23 cellular contexts compared by ENCODE assay signal in the genomic region with DNA sequence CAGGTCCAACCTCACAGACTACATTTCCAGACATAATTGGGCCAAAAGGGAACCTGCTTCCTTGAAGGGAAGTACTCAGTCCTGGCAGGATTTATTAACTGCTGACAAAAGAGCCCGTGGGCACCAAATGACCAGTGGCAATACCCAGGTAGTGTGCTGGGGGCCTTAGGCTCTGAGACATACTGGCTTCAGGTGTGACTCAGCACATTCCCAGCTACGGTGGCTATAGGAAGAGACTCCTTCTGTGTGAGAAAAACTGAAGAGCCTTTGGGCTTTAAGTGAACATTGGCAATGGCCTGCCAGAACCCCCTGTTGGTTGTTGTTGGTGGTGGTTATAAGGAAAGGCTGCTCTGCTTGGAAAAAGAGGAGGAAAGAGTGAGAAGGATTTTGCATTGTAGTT.
DNase-seq lines count a peak whose midpoint lies in the region; ATAC-seq and TF ChIP-seq lines count a peak whose summit lies in the region.
"Had no signal": no experiment of that assay in that cellular context is flagged by ENCODE, and none has a peak within 500 bp of the region (broad histone marks: within the 10 kb centered on the region; RNA-seq: fewer than 3 reads in every experiment).

No MANE protein-coding gene starts in this region.

- dilution Hi-C loops in mammary epithelial cell (cut with HindIII; ENCODE audit: low sequenced_read_pairs) = no loop called here

- H3K4me1 Mint-ChIP-seq in Calu3 (ENCODE audit: low read depth, unreplicated experiment) = peaks cover 27% of the 10 kb centered on the region
- H3K4me1 Mint-ChIP-seq: activated CD4-positive, alpha-beta memory T cell treated with anti-CD3 and anti-CD28 coated beads, Interleukin-2, amount 10 ng/mL, durations not matched to agents 7 days and 5 days had no signal

- no peak overlapping the region for H3K4me3 Mint-ChIP-seq in Calu3 (ENCODE audit: low read depth, unreplicated experiment)
- H3K4me3 Mint-ChIP-seq: activated CD4-positive, alpha-beta memory T cell treated with anti-CD3 and anti-CD28 coated beads, Interleukin-2, amount 10 ng/mL, durations not matched to agents 7 days and 5 days; activated naive CD8-positive, alpha-beta T cell; natural killer cell treated with Interleukin-12 subunit alpha and Interleukin-12 subunit beta and Interleukin-15 and Interleukin-18, amount 100 ng/mL, for 72 hours had no signal

- no peaks in the 10 kb centered on the region for H3K36me3 ChIP-seq in mammary epithelial cell (ENCODE audit: insufficient read depth, low read length)
- H3K36me3 ChIP-seq: ascending aorta, tibial artery had no signal

- intact Hi-C loops in Calu3 (cut with micrococcal nuclease; ENCODE audit: unreplicated experiment) = no loop called here
- intact Hi-C loops in mammary epithelial cell (cut with micrococcal nuclease) = no loop called here

- peak; percentile 15 for DNase-seq in Calu3
- peak; percentile 58 for DNase-seq in HT1080 (ENCODE audit: low read depth)
- DNase-seq in mammary epithelial cell = no peak
- peak; percentile 79 for DNase-seq in kidney tubule cell (ENCODE audit: low spot score)
- no peak for DNase-seq in DMS79 treated with DMSO at 0.1 percent for 48 hours (lab: John Stamatoyannopoulos, UW)
- DNase-seq in GM19238 (ENCODE audit: insufficient read length, low spot score) = no peak
- DNase-seq: activated CD4-positive, alpha-beta memory T cell treated with anti-CD3 and anti-CD28 coated beads, Interleukin-2, amount 10 ng/mL, durations not matched to agents 7 days and 5 days; activated CD4-positive, CD25-positive, alpha-beta regulatory T cell treated with anti-CD3 and anti-CD28 coated beads, Interleukin-2, amount 50 U/mL, for 72 hours; central memory CD4-positive, alpha-beta T cell; GOT3; NCI-H1417 treated with DMSO at 0.1 percent for 48 hours; NCI-H82; stimulated activated CD4-positive, alpha-beta T cell treated with anti-CD3 and anti-CD28 coated beads, Interleukin-1b, Interleukin-23, amount 100 ng/mL, for 48 hours; tibial artery had no signal

- H3K36me3 Mint-ChIP-seq in Calu3 (ENCODE audit: insufficient read depth, unreplicated experiment) = no peaks in the 10 kb centered on the region
- H3K36me3 Mint-ChIP-seq: activated naive CD8-positive, alpha-beta T cell; natural killer cell treated with Interleukin-12 subunit alpha and Interleukin-12 subunit beta and Interleukin-15 and Interleukin-18, amount 100 ng/mL, for 72 hours had no signal

- WGBS in mammary epithelial cell (ENCODE audit: low coverage, missing lambda C conversion rate) = no CpG with 5 or more reads among the region's 2 CpGs

- H3K4me1 ChIP-seq in mammary epithelial cell (ENCODE audit: insufficient read depth, low read length) = no peaks in the 10 kb centered on the region
- H3K4me1 ChIP-seq: ascending aorta, tibial artery had no signal

- H3K27me3 Mint-ChIP-seq in Calu3 (ENCODE audit: unreplicated experiment) = no peaks in the 10 kb centered on the region
- H3K27me3 Mint-ChIP-seq: activated CD4-positive, alpha-beta memory T cell treated with anti-CD3 and anti-CD28 coated beads, Interleukin-2, amount 10 ng/mL, durations not matched to agents 7 days and 5 days; activated naive CD8-positive, alpha-beta T cell; natural killer cell treated with Interleukin-12 subunit alpha and Interleukin-12 subunit beta and Interleukin-15 and Interleukin-18, amount 100 ng/mL, for 72 hours had no signal

- H3K27me3 ChIP-seq in mammary epithelial cell (ENCODE audit: insufficient read depth, low read length) = no peaks in the 10 kb centered on the region
- H3K27me3 ChIP-seq: ascending aorta, tibial artery had no signal

- H3K9me3 Mint-ChIP-seq in Calu3 (ENCODE audit: low read depth, unreplicated experiment) = peaks cover 8% of the 10 kb centered on the region

- in situ Hi-C loops in mammary epithelial cell (cut with MboI; ENCODE audit: low sequenced_read_pairs in 2 of 2) = no loop called here

- H2AFZ ChIP-seq in mammary epithelial cell (ENCODE audit: low read depth, low read length) = peak overlapping the region; percentile 4

- H3K4me3 ChIP-seq in mammary epithelial cell (replicated peaks in 1 of 3; ENCODE audit: insufficient read depth in 1 of 3, low read depth in 2 of 3, low read length in 3 of 3) = no peak overlapping the region
- H3K4me3 ChIP-seq: ascending aorta, SK-N-MC, skin epidermis, tibial artery had no signal

- no peak overlapping the region for H3K27ac ChIP-seq in mammary epithelial cell (ENCODE audit: insufficient read depth, low read depth, low read length)
- H3K27ac ChIP-seq: ascending aorta, C4-2B, KMS-11, SK-N-MC, skin epidermis, tibial artery had no signal

- H3K9ac ChIP-seq in mammary epithelial cell (ENCODE audit: insufficient read depth, low read length) = no peak overlapping the region
- H3K9ac ChIP-seq: KMS-11 had no signal

- no peaks in the 10 kb centered on the region for H3K9me3 ChIP-seq in mammary epithelial cell (replicated peaks; ENCODE audit: insufficient read depth, low read length)
- H3K9me3 ChIP-seq: ascending aorta, tibial artery had no signal

- no peak overlapping the region for H3K4me2 ChIP-seq in mammary epithelial cell (ENCODE audit: insufficient read depth, low read depth, low read length)
- H3K4me2 ChIP-seq: KMS-11 had no signal

- ATAC-seq in HG03280 (IDR thresholded peaks at IDR 0.05; ENCODE audit: unreplicated experiment) = no peak
- ATAC-seq: natural killer cell treated with Interleukin-12 subunit alpha and Interleukin-12 subunit beta and Interleukin-15 and Interleukin-18, amount 100 ng/mL, for 72 hours had no signal

- TF ChIP-seq CTCF in Calu3 (IDR thresholded peaks at IDR 0.05; ENCODE audit: unreplicated experiment) (no peak), mammary epithelial cell (conservative IDR thresholded peaks at IDR 0.05 in 1 of 2, IDR thresholded peaks at IDR 0.05 in 1 of 2; ENCODE audit: extremely low read depth in 1 of 2, insufficient read depth in 1 of 2, low read depth in 1 of 2, low read length in 2 of 2) (no peak)

- H4K20me1 ChIP-seq in mammary epithelial cell (ENCODE audit: insufficient read depth, low read length) = no peaks in the 10 kb centered on the region

- peak overlapping the region; percentile 80 for H3K27ac Mint-ChIP-seq in Calu3 (ENCODE audit: unreplicated experiment)
- H3K27ac Mint-ChIP-seq: activated CD4-positive, alpha-beta memory T cell treated with anti-CD3 and anti-CD28 coated beads, Interleukin-2, amount 10 ng/mL, durations not matched to agents 7 days and 5 days; activated naive CD8-positive, alpha-beta T cell; activated T-helper 2 cell treated with anti-CD3 and anti-CD28 coated beads, Interferon-gamma antibody, Interleukin-2, Interleukin-4, amounts not matched to agents 10 μg/mL and 5 μg/mL and 100 μg/mL, durations not matched to agents 14 hours and 24 hours and 36 hours; natural killer cell treated with Interleukin-12 subunit alpha and Interleukin-12 subunit beta and Interleukin-15 and Interleukin-18, amount 100 ng/mL, for 72 hours had no signal

- CTCF ChIA-PET in Calu3 (lab: Charles Lee) (no interaction called here), mammary epithelial cell (lab: Charles Lee; ENCODE audit: low non-redundant PET) (no interaction called here)

- BruUV-seq in Calu3 (replicated peaks; lab: Mats Ljungman, UMichigan) = no TSS peak
- BruUV-seq in mammary epithelial cell (replicated peaks; lab: Mats Ljungman, UMichigan) = no TSS peak

- no peaks in the 10 kb centered on the region for H3K79me2 ChIP-seq in mammary epithelial cell (ENCODE audit: insufficient read depth, low read length)

Comparison
In these comparisons a context has a peak if more than half of its experiments do, and no peak if none do; other contexts are left out.
1. DNase-seq: peak in Calu3 (single experiment), HT1080 (single experiment) and kidney tubule cell (single experiment); none in mammary epithelial cell (single experiment), DMS79 treated with DMSO at 0.1 percent for 48 hours (single experiment) and GM19238 (single experiment).